Comparison of ENCODE assay signal across 9 cellular contexts in genomic region chr15:26771917-26772587, GRCh38. TPM values are rescaled to one million over a fixed set of nuclear protein-coding genes. Genes with fewer than 3 reads are reported as not detected.
A peak's percentile ranks its signal among the peaks of the same experiment; 100 is the strongest.
DNase-seq lines count a peak whose midpoint lies in the region; ATAC-seq, FAIRE-seq and TF ChIP-seq lines count a peak whose summit lies in the region.
"Had no signal": no experiment of that assay in that cellular context is flagged by ENCODE, and none has a peak within 500 bp of the region (broad histone marks: within the 10 kb centered on the region; RNA-seq: fewer than 3 reads in every experiment).

No MANE protein-coding gene starts in this region.

- DNase-seq in DMS114 treated with DMSO at 0.1 percent for 48 hours (lab: John Stamatoyannopoulos, UW; ENCODE audit: unreplicated experiment) = peak; percentile 50
- peak; percentile 64 for DNase-seq in NCI-H510A treated with DMSO at 0.1 percent for 48 hours (lab: John Stamatoyannopoulos, UW)
- DNase-seq in glutamatergic neuron = peak; percentile 55
- peak in 4 of 6 donors; percentile 26 to 78 (median 51) for DNase-seq in pancreas
- DNase-seq in mucosa of descending colon = no peak
- DNase-seq in ACHN = no peak

- H3K36me3 ChIP-seq in pancreas = no peaks in the 10 kb centered on the region
- H3K36me3 ChIP-seq in mucosa of descending colon (ENCODE audit: low read depth) = no peaks in the 10 kb centered on the region

- peak; percentile 56 to 76 (median 72) for ATAC-seq in pancreas
- ATAC-seq in mucosa of descending colon = no peak
- no peak for ATAC-seq in HG03159 (IDR thresholded peaks at IDR 0.05; ENCODE audit: unreplicated experiment)
- ATAC-seq in HG03342 (IDR thresholded peaks at IDR 0.05; ENCODE audit: unreplicated experiment) = no peak
- ATAC-seq: K562 had no signal

- no peaks in the 10 kb centered on the region for H3K4me1 ChIP-seq in pancreas
- H3K4me1 ChIP-seq in mucosa of descending colon (ENCODE audit: low read depth) = no peaks in the 10 kb centered on the region

- 2 to 3% methylated on average over 39 to 60 of the region's 60 CpGs for WGBS in pancreas, 2 donors

- peaks cover 15% of the 10 kb centered on the region for H3K27me3 Mint-ChIP-seq in glutamatergic neuron (ENCODE audit: unreplicated experiment)

- H3K36me3 Mint-ChIP-seq in glutamatergic neuron (ENCODE audit: unreplicated experiment) = no peaks in the 10 kb centered on the region

- peak overlapping the region; percentile 98 for H3K27ac Mint-ChIP-seq in glutamatergic neuron (ENCODE audit: unreplicated experiment)

- in situ Hi-C loops in ACHN (cut with HindIII; ENCODE audit: low pct_ligation_motif_present, low pct_unique_long_range_greater_than_20kb, low sequenced_read_pairs) = no loop called here

- H3K27me3 ChIP-seq in pancreas = peaks cover 0 to 15% (median 0%) of the 10 kb centered on the region in 4 donors

- intact Hi-C loops in pancreas (cut with DNase I) = no loop called here
- intact Hi-C loops in mucosa of descending colon (cut with DNase I, micrococcal nuclease) = no loop called here

- peak overlapping the region; percentile 95 for H3K4me3 Mint-ChIP-seq in glutamatergic neuron (ENCODE audit: unreplicated experiment)

- peaks cover 17% of the 10 kb centered on the region for H3K9me3 Mint-ChIP-seq in glutamatergic neuron (ENCODE audit: unreplicated experiment)

- H3K4me1 Mint-ChIP-seq in glutamatergic neuron (ENCODE audit: low read depth, unreplicated experiment) = peaks cover 52% of the 10 kb centered on the region

- no peak overlapping the region for H3K27ac ChIP-seq in pancreas

- H3K9me3 ChIP-seq in pancreas = no peaks in the 10 kb centered on the region
- H3K9me3 ChIP-seq in mucosa of descending colon = no peaks in the 10 kb centered on the region

- H3K4me3 ChIP-seq in pancreas (peak overlapping the region in 3 of 4 donors; percentile 40 to 52 (median 44)), mucosa of descending colon (no peak overlapping the region)
- H3K4me3 ChIP-seq: K562 had no signal

- TF ChIP-seq CTCF in glutamatergic neuron (IDR thresholded peaks at IDR 0.05; ENCODE audit: partially characterized antibody, unreplicated experiment) = no peak
- no peak for TF ChIP-seq CTCF in pancreas (IDR thresholded peaks at IDR 0.05)
- TF ChIP-seq CTCF in mucosa of descending colon (IDR thresholded peaks at IDR 0.05) = no peak

- no peak for FAIRE-seq in pancreas (lab: Jason Lieb, UNC)
- FAIRE-seq: K562 had no signal

RNA-seq across cellular contexts. Expression of gene GABRB3, which starts 0.8 kb away (rescaled TPM):
- total RNA-seq in glutamatergic neuron (ENCODE audit: unreplicated experiment) = 287 TPM
- total RNA-seq in pancreas = 10 to 100 TPM in 3 of 6 donors, 1 to 10 TPM in 3; 5.0 to 11.4 (median 10.2) TPM
- polyA plus RNA-seq in pancreas = 1 to 10 TPM; 1.3 to 9.2 TPM
- total RNA-seq in mucosa of descending colon = 1 to 10 TPM in 2 of 3 donors, under 1 TPM in 1; 0.52 to 3.2 (median 3.1) TPM

Comparison
In these comparisons a context has a peak if more than half of its experiments do, and no peak if none do; other contexts are left out.
1. DNase-seq: peak in DMS114 treated with DMSO at 0.1 percent for 48 hours (single experiment), NCI-H510A treated with DMSO at 0.1 percent for 48 hours (single experiment), glutamatergic neuron (single experiment) and pancreas (4 of 6); none in mucosa of descending colon (0 of 3) and ACHN (single experiment).
2. ATAC-seq: peak in pancreas (4 of 4); none in mucosa of descending colon (single experiment), HG03159 (single experiment) and HG03342 (single experiment).
3. RNA of gene GABRB3, which starts 0.8 kb away (total RNA-seq): 287 TPM in glutamatergic neuron (single experiment); 5.0 to 11.4 TPM in pancreas and 0.52 to 3.2 TPM in mucosa of descending colon; every median in the first group is over 10 times any median in the second.